ENCODE assay signal across 1 cellular context in genomic region chr12:24198936-24199644, GRCh38.
TF ChIP-seq lines count a peak whose summit lies in the region.

No MANE protein-coding gene starts in this region.

TF ChIP-seq in GM12878, 131 proteins besides CTCF, POLR2A, EP300 and RAD21 (continued from another document and continues in another):
- TF ChIP-seq NR2C2 (IDR thresholded peaks at IDR 0.05; ENCODE audit: borderline replicate concordance, control insufficient read depth, insufficient read length, low read depth) (no peak), STAT3 (IDR thresholded peaks at IDR 0.05; ENCODE audit: low read depth, low read length) (no peak), NRF1 (conservative IDR thresholded peaks at IDR 0.05; ENCODE audit: low read depth, low read length) (no peak), TARDBP (IDR thresholded peaks at IDR 0.05; ENCODE audit: borderline replicate concordance) (no peak), ZBTB11 (CRISPR knock-in tag; IDR thresholded peaks at IDR 0.05) (no peak), CHD4 (IDR thresholded peaks at IDR 0.05) (no peak), EGR1 (IDR thresholded peaks at IDR 0.05; ENCODE audit: borderline replicate concordance in 1 of 2, low read depth in 2 of 2, low read length in 2 of 2) (no peak), YBX1 (IDR thresholded peaks at IDR 0.05) (no peak), RUNX3 (IDR thresholded peaks at IDR 0.05; ENCODE audit: low read length) (no peak), RB1 (IDR thresholded peaks at IDR 0.05; ENCODE audit: borderline replicate concordance) (no peak), SMAD1 (IDR thresholded peaks at IDR 0.05; ENCODE audit: low read depth, partially characterized antibody) (no peak), FOS (IDR thresholded peaks at IDR 0.05; ENCODE audit: borderline replicate concordance, extremely low read depth, insufficient read length) (no peak), ZZZ3 (IDR thresholded peaks at IDR 0.05; ENCODE audit: control insufficient read depth, insufficient read length, low read depth) (no peak), STAT1 (conservative IDR thresholded peaks at IDR 0.05) (no peak), POU2F2 (IDR thresholded peaks at IDR 0.05; ENCODE audit: borderline replicate concordance, low read depth, low read length) (no peak), RFX5 (IDR thresholded peaks at IDR 0.05; ENCODE audit: low read depth, low read length) (no peak), ZSCAN29 (IDR thresholded peaks at IDR 0.05) (no peak), SREBF1 (IDR thresholded peaks at IDR 0.05; ENCODE audit: low read length) (no peak), HDAC6 (IDR thresholded peaks at IDR 0.05; ENCODE audit: unreplicated experiment) (no peak), SIN3A (IDR thresholded peaks at IDR 0.05; ENCODE audit: low read depth, low read length) (no peak), IKZF1 (conservative IDR thresholded peaks at IDR 0.05) (peak; percentile 46; the same call in 1 of the 2 replicates), YY1 (IDR thresholded peaks at IDR 0.05; ENCODE audit: low read depth, low read length) (no peak), HDAC2 (IDR thresholded peaks at IDR 0.05) (no peak), TBL1XR1 (IDR thresholded peaks at IDR 0.05; ENCODE audit: low read depth, low read length) (no peak), CREB1 (IDR thresholded peaks at IDR 0.05; ENCODE audit: low read depth) (no peak), TCF12 (IDR thresholded peaks at IDR 0.05; ENCODE audit: low read depth, low read length) (no peak), MTA3 (IDR thresholded peaks at IDR 0.05; ENCODE audit: borderline replicate concordance, low read length) (no peak), SMAD5 (IDR thresholded peaks at IDR 0.05; ENCODE audit: low read depth) (no peak), SREBF2 (IDR thresholded peaks at IDR 0.05; ENCODE audit: low read length) (no peak), BHLHE40 (IDR thresholded peaks at IDR 0.05; ENCODE audit: borderline replicate concordance in 1 of 2, low read depth in 2 of 2, low read length in 1 of 2) (peak; percentile 19 to 22; a peak in 1 of 4 replicates), HDGF (IDR thresholded peaks at IDR 0.05) (0 out of 2 replicates have a peak, but pooled peaks have one; percentile 42), ZNF24 (IDR thresholded peaks at IDR 0.05) (0 out of 2 replicates have a peak, but pooled peaks have one; percentile 48), SUPT20H (IDR thresholded peaks at IDR 0.05; ENCODE audit: borderline replicate concordance, control insufficient read depth, low read depth, low read length) (no peak), JUND (IDR thresholded peaks at IDR 0.05; ENCODE audit: low read depth, low read length) (no peak), ZNF622 (IDR thresholded peaks at IDR 0.05) (no peak), MTA2 (IDR thresholded peaks at IDR 0.05; ENCODE audit: low read depth) (peak; percentile 96), FOXM1 (IDR thresholded peaks at IDR 0.05; ENCODE audit: low read depth, low read length) (no peak), GATAD2B (conservative IDR thresholded peaks at IDR 0.05; ENCODE audit: low read depth) (no peak), IKZF2 (IDR thresholded peaks at IDR 0.05) (peak in 1 of 2 experiments; percentile 37; a peak in 1 of 4 replicates), NBN (IDR thresholded peaks at IDR 0.05) (no peak), PBX3 (IDR thresholded peaks at IDR 0.05; ENCODE audit: insufficient replicate concordance, low read depth, low read length) (no peak), SMARCA5 (IDR thresholded peaks at IDR 0.05) (no peak), JUNB (IDR thresholded peaks at IDR 0.05) (peak; percentile 55; the same call in 1 of the 2 replicates)
- TF ChIP-seq, protein P1, sequence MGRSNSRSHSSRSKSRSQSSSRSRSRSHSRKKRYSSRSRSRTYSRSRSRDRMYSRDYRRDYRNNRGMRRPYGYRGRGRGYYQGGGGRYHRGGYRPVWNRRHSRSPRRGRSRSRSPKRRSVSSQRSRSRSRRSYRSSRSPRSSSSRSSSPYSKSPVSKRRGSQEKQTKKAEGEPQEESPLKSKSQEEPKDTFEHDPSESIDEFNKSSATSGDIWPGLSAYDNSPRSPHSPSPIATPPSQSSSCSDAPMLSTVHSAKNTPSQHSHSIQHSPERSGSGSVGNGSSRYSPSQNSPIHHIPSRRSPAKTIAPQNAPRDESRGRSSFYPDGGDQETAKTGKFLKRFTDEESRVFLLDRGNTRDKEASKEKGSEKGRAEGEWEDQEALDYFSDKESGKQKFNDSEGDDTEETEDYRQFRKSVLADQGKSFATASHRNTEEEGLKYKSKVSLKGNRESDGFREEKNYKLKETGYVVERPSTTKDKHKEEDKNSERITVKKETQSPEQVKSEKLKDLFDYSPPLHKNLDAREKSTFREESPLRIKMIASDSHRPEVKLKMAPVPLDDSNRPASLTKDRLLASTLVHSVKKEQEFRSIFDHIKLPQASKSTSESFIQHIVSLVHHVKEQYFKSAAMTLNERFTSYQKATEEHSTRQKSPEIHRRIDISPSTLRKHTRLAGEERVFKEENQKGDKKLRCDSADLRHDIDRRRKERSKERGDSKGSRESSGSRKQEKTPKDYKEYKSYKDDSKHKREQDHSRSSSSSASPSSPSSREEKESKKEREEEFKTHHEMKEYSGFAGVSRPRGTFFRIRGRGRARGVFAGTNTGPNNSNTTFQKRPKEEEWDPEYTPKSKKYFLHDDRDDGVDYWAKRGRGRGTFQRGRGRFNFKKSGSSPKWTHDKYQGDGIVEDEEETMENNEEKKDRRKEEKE (IDR thresholded peaks at IDR 0.05), result no peak
- TF ChIP-seq, protein P2, sequence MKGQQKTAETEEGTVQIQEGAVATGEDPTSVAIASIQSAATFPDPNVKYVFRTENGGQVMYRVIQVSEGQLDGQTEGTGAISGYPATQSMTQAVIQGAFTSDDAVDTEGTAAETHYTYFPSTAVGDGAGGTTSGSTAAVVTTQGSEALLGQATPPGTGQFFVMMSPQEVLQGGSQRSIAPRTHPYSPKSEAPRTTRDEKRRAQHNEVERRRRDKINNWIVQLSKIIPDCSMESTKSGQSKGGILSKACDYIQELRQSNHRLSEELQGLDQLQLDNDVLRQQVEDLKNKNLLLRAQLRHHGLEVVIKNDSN (IDR thresholded peaks at IDR 0.05; ENCODE audit: borderline replicate concordance, extremely low read length, insufficient read depth, low read depth, low read length), result no peak
- TF ChIP-seq, protein P3, sequence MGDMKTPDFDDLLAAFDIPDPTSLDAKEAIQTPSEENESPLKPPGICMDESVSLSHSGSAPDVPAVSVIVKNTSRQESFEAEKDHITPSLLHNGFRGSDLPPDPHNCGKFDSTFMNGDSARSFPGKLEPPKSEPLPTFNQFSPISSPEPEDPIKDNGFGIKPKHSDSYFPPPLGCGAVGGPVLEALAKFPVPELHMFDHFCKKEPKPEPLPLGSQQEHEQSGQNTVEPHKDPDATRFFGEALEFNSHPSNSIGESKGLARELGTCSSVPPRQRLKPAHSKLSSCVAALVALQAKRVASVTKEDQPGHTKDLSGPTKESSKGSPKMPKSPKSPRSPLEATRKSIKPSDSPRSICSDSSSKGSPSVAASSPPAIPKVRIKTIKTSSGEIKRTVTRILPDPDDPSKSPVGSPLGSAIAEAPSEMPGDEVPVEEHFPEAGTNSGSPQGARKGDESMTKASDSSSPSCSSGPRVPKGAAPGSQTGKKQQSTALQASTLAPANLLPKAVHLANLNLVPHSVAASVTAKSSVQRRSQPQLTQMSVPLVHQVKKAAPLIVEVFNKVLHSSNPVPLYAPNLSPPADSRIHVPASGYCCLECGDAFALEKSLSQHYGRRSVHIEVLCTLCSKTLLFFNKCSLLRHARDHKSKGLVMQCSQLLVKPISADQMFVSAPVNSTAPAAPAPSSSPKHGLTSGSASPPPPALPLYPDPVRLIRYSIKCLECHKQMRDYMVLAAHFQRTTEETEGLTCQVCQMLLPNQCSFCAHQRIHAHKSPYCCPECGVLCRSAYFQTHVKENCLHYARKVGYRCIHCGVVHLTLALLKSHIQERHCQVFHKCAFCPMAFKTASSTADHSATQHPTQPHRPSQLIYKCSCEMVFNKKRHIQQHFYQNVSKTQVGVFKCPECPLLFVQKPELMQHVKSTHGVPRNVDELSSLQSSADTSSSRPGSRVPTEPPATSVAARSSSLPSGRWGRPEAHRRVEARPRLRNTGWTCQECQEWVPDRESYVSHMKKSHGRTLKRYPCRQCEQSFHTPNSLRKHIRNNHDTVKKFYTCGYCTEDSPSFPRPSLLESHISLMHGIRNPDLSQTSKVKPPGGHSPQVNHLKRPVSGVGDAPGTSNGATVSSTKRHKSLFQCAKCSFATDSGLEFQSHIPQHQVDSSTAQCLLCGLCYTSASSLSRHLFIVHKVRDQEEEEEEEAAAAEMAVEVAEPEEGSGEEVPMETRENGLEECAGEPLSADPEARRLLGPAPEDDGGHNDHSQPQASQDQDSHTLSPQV (IDR thresholded peaks at IDR 0.05), result no peak
- TF ChIP-seq, protein P4, sequence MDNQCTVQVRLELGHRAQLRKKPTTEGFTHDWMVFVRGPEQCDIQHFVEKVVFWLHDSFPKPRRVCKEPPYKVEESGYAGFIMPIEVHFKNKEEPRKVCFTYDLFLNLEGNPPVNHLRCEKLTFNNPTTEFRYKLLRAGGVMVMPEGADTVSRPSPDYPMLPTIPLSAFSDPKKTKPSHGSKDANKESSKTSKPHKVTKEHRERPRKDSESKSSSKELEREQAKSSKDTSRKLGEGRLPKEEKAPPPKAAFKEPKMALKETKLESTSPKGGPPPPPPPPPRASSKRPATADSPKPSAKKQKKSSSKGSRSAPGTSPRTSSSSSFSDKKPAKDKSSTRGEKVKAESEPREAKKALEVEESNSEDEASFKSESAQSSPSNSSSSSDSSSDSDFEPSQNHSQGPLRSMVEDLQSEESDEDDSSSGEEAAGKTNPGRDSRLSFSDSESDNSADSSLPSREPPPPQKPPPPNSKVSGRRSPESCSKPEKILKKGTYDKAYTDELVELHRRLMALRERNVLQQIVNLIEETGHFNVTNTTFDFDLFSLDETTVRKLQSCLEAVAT (IDR thresholded peaks at IDR 0.05), result no peak
- TF ChIP-seq, protein P5, sequence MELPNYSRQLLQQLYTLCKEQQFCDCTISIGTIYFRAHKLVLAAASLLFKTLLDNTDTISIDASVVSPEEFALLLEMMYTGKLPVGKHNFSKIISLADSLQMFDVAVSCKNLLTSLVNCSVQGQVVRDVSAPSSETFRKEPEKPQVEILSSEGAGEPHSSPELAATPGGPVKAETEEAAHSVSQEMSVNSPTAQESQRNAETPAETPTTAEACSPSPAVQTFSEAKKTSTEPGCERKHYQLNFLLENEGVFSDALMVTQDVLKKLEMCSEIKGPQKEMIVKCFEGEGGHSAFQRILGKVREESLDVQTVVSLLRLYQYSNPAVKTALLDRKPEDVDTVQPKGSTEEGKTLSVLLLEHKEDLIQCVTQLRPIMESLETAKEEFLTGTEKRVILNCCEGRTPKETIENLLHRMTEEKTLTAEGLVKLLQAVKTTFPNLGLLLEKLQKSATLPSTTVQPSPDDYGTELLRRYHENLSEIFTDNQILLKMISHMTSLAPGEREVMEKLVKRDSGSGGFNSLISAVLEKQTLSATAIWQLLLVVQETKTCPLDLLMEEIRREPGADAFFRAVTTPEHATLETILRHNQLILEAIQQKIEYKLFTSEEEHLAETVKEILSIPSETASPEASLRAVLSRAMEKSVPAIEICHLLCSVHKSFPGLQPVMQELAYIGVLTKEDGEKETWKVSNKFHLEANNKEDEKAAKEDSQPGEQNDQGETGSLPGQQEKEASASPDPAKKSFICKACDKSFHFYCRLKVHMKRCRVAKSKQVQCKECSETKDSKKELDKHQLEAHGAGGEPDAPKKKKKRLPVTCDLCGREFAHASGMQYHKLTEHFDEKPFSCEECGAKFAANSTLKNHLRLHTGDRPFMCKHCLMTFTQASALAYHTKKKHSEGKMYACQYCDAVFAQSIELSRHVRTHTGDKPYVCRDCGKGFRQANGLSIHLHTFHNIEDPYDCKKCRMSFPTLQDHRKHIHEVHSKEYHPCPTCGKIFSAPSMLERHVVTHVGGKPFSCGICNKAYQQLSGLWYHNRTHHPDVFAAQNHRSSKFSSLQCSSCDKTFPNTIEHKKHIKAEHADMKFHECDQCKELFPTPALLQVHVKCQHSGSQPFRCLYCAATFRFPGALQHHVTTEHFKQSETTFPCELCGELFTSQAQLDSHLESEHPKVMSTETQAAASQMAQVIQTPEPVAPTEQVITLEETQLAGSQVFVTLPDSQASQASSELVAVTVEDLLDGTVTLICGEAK (IDR thresholded peaks at IDR 0.05; ENCODE audit: borderline replicate concordance), result no peak
